ENCODE assay signal across 1 cellular context in the genomic region with DNA sequence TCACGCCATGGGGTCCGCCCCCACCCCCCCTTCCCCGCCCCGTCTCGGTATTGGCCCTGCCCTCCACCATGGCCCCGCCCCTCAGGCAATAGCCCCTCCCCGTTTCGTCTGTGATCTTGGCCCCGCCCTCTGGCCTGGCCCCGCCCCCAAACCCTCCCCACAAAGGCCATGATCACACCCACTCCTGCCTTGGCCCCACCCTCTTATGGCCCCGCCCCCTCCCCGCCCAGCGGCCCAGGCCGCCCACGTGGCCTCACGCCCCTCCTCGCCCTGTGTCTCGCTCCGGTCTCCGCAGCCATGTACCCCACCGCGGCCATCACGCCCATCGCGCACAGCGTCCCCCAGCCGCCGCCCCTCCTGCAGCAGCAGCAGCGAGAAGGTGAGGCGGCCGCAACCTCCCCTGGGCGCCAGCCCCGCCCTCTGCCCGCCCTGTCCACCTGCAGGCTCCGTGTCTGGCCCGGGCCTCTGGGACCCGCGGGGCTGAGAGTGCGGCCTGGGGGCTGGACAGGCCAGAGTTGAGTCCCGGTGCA.
TF ChIP-seq lines count a peak whose summit lies in the region.

No MANE protein-coding gene starts in this region.

TF ChIP-seq in HEK293, 187 proteins besides CTCF, POLR2A, EP300 and RAD21 (continued from another document and continues in another):
- TF ChIP-seq, protein P1, sequence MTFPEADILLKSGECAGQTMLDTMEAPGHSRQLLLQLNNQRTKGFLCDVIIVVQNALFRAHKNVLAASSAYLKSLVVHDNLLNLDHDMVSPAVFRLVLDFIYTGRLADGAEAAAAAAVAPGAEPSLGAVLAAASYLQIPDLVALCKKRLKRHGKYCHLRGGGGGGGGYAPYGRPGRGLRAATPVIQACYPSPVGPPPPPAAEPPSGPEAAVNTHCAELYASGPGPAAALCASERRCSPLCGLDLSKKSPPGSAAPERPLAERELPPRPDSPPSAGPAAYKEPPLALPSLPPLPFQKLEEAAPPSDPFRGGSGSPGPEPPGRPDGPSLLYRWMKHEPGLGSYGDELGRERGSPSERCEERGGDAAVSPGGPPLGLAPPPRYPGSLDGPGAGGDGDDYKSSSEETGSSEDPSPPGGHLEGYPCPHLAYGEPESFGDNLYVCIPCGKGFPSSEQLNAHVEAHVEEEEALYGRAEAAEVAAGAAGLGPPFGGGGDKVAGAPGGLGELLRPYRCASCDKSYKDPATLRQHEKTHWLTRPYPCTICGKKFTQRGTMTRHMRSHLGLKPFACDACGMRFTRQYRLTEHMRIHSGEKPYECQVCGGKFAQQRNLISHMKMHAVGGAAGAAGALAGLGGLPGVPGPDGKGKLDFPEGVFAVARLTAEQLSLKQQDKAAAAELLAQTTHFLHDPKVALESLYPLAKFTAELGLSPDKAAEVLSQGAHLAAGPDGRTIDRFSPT (tag by site-specific recombination; IDR thresholded peaks at IDR 0.05) = no peak
- TF ChIP-seq, protein P2, sequence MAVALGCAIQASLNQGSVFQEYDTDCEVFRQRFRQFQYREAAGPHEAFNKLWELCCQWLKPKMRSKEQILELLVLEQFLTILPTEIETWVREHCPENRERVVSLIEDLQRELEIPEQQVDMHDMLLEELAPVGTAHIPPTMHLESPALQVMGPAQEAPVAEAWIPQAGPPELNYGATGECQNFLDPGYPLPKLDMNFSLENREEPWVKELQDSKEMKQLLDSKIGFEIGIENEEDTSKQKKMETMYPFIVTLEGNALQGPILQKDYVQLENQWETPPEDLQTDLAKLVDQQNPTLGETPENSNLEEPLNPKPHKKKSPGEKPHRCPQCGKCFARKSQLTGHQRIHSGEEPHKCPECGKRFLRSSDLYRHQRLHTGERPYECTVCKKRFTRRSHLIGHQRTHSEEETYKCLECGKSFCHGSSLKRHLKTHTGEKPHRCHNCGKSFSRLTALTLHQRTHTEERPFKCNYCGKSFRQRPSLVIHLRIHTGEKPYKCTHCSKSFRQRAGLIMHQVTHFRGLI (tag by site-specific recombination; IDR thresholded peaks at IDR 0.05) = no peak
- TF ChIP-seq ZNF146 (tag by site-specific recombination; IDR thresholded peaks at IDR 0.05) = no peak
- no peak for TF ChIP-seq HOXA7 (CRISPR knock-in tag; IDR thresholded peaks at IDR 0.05; ENCODE audit: borderline replicate concordance)
- TF ChIP-seq ZNF776 (tag by site-specific recombination; IDR thresholded peaks at IDR 0.05; ENCODE audit: borderline replicate concordance) = no peak
- no peak for TF ChIP-seq SETDB1 (IDR thresholded peaks at IDR 0.05; ENCODE audit: insufficient read length, low read length)
- no peak for TF ChIP-seq ZNF624 (tag by site-specific recombination; IDR thresholded peaks at IDR 0.05)
- TF ChIP-seq, protein P3, sequence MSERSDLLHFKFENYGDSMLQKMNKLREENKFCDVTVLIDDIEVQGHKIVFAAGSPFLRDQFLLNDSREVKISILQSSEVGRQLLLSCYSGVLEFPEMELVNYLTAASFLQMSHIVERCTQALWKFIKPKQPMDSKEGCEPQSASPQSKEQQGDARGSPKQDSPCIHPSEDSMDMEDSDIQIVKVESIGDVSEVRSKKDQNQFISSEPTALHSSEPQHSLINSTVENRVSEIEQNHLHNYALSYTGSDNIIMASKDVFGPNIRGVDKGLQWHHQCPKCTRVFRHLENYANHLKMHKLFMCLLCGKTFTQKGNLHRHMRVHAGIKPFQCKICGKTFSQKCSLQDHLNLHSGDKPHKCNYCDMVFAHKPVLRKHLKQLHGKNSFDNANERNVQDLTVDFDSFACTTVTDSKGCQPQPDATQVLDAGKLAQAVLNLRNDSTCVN (tag by site-specific recombination; optimal IDR thresholded peaks at IDR 0.05) = peak; percentile 35
- no peak for TF ChIP-seq ZNF544 (tag by site-specific recombination; IDR thresholded peaks at IDR 0.05)
- TF ChIP-seq, protein P4, sequence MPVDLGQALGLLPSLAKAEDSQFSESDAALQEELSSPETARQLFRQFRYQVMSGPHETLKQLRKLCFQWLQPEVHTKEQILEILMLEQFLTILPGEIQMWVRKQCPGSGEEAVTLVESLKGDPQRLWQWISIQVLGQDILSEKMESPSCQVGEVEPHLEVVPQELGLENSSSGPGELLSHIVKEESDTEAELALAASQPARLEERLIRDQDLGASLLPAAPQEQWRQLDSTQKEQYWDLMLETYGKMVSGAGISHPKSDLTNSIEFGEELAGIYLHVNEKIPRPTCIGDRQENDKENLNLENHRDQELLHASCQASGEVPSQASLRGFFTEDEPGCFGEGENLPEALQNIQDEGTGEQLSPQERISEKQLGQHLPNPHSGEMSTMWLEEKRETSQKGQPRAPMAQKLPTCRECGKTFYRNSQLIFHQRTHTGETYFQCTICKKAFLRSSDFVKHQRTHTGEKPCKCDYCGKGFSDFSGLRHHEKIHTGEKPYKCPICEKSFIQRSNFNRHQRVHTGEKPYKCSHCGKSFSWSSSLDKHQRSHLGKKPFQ (tag by site-specific recombination; IDR thresholded peaks at IDR 0.05) = no peak
- no peak for TF ChIP-seq ZNF274 (IDR thresholded peaks at IDR 0.05; ENCODE audit: low read length)
- no peak for TF ChIP-seq ZNF274 (tag by site-specific recombination; IDR thresholded peaks at IDR 0.05; ENCODE audit: borderline replicate concordance)
- no peak for TF ChIP-seq ZNF76 (tag by site-specific recombination; IDR thresholded peaks at IDR 0.05; ENCODE audit: borderline replicate concordance, low read depth)
- no peak for TF ChIP-seq ZNF777 (tag by site-specific recombination; IDR thresholded peaks at IDR 0.05; ENCODE audit: borderline replicate concordance)
- no peak for TF ChIP-seq ZNF37A (tag by site-specific recombination; IDR thresholded peaks at IDR 0.05)
- TF ChIP-seq, protein P5, sequence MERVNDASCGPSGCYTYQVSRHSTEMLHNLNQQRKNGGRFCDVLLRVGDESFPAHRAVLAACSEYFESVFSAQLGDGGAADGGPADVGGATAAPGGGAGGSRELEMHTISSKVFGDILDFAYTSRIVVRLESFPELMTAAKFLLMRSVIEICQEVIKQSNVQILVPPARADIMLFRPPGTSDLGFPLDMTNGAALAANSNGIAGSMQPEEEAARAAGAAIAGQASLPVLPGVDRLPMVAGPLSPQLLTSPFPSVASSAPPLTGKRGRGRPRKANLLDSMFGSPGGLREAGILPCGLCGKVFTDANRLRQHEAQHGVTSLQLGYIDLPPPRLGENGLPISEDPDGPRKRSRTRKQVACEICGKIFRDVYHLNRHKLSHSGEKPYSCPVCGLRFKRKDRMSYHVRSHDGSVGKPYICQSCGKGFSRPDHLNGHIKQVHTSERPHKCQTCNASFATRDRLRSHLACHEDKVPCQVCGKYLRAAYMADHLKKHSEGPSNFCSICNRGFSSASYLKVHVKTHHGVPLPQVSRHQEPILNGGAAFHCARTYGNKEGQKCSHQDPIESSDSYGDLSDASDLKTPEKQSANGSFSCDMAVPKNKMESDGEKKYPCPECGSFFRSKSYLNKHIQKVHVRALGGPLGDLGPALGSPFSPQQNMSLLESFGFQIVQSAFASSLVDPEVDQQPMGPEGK (tag by site-specific recombination; IDR thresholded peaks at IDR 0.05) = peak; percentile 49; the same call in 1 of the 2 replicates
- TF ChIP-seq ZNF654 (tag by site-specific recombination; IDR thresholded peaks at IDR 0.05; ENCODE audit: low read depth) = no peak
- TF ChIP-seq ZNF626 (tag by site-specific recombination; IDR thresholded peaks at IDR 0.05) = no peak
- peak; percentile 74 for TF ChIP-seq ZFHX2 (tag by site-specific recombination; conservative IDR thresholded peaks at IDR 0.05)
- no peak for TF ChIP-seq ZNF155 (tag by site-specific recombination; IDR thresholded peaks at IDR 0.05)
- TF ChIP-seq YY1 (tag by site-specific recombination; IDR thresholded peaks at IDR 0.05) = peak; percentile 65; the same call in 1 of the 2 replicates
- no peak for TF ChIP-seq ZNF514 (tag by site-specific recombination; IDR thresholded peaks at IDR 0.05)
- peak; percentile 89 for TF ChIP-seq KLF1 (tag by site-specific recombination; IDR thresholded peaks at IDR 0.05)
- peak; percentile 10; the same call in 1 of the 2 replicates for TF ChIP-seq KLF8 (tag by site-specific recombination; IDR thresholded peaks at IDR 0.05)
- no peak for TF ChIP-seq ZNF548 (tag by site-specific recombination; IDR thresholded peaks at IDR 0.05)
- TF ChIP-seq, protein P6, sequence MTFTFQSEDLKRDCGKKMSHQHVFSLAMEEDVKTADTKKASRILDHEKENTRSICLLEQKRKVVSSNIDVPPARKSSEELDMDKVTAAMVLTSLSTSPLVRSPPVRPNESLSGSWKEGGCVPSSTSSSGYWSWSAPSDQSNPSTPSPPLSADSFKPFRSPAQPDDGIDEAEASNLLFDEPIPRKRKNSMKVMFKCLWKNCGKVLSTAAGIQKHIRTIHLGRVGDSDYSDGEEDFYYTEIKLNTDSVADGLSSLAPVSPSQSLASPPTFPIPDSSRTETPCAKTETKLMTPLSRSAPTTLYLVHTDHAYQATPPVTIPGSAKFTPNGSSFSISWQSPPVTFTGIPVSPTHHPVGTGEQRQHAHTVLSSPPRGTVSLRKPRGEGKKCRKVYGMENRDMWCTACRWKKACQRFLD (tag by site-specific recombination; IDR thresholded peaks at IDR 0.05) = no peak
- TF ChIP-seq KLF16 (tag by site-specific recombination; IDR thresholded peaks at IDR 0.05) = peak; percentile 24; the same call in 1 of the 2 replicates
- TF ChIP-seq ZNF473 (tag by site-specific recombination; IDR thresholded peaks at IDR 0.05) = no peak
- TF ChIP-seq ZSCAN30 (tag by site-specific recombination; IDR thresholded peaks at IDR 0.05) = no peak
- peak; percentile 52 for TF ChIP-seq SP2 (tag by site-specific recombination; IDR thresholded peaks at IDR 0.05)
- TF ChIP-seq, protein P7, sequence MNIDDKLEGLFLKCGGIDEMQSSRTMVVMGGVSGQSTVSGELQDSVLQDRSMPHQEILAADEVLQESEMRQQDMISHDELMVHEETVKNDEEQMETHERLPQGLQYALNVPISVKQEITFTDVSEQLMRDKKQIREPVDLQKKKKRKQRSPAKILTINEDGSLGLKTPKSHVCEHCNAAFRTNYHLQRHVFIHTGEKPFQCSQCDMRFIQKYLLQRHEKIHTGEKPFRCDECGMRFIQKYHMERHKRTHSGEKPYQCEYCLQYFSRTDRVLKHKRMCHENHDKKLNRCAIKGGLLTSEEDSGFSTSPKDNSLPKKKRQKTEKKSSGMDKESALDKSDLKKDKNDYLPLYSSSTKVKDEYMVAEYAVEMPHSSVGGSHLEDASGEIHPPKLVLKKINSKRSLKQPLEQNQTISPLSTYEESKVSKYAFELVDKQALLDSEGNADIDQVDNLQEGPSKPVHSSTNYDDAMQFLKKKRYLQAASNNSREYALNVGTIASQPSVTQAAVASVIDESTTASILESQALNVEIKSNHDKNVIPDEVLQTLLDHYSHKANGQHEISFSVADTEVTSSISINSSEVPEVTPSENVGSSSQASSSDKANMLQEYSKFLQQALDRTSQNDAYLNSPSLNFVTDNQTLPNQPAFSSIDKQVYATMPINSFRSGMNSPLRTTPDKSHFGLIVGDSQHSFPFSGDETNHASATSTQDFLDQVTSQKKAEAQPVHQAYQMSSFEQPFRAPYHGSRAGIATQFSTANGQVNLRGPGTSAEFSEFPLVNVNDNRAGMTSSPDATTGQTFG (tag by site-specific recombination; IDR thresholded peaks at IDR 0.05; ENCODE audit: borderline replicate concordance) = no peak
- no peak for TF ChIP-seq TCF7L2 (IDR thresholded peaks at IDR 0.05; ENCODE audit: borderline replicate concordance, low read depth, low read length)
- TF ChIP-seq, protein P8, sequence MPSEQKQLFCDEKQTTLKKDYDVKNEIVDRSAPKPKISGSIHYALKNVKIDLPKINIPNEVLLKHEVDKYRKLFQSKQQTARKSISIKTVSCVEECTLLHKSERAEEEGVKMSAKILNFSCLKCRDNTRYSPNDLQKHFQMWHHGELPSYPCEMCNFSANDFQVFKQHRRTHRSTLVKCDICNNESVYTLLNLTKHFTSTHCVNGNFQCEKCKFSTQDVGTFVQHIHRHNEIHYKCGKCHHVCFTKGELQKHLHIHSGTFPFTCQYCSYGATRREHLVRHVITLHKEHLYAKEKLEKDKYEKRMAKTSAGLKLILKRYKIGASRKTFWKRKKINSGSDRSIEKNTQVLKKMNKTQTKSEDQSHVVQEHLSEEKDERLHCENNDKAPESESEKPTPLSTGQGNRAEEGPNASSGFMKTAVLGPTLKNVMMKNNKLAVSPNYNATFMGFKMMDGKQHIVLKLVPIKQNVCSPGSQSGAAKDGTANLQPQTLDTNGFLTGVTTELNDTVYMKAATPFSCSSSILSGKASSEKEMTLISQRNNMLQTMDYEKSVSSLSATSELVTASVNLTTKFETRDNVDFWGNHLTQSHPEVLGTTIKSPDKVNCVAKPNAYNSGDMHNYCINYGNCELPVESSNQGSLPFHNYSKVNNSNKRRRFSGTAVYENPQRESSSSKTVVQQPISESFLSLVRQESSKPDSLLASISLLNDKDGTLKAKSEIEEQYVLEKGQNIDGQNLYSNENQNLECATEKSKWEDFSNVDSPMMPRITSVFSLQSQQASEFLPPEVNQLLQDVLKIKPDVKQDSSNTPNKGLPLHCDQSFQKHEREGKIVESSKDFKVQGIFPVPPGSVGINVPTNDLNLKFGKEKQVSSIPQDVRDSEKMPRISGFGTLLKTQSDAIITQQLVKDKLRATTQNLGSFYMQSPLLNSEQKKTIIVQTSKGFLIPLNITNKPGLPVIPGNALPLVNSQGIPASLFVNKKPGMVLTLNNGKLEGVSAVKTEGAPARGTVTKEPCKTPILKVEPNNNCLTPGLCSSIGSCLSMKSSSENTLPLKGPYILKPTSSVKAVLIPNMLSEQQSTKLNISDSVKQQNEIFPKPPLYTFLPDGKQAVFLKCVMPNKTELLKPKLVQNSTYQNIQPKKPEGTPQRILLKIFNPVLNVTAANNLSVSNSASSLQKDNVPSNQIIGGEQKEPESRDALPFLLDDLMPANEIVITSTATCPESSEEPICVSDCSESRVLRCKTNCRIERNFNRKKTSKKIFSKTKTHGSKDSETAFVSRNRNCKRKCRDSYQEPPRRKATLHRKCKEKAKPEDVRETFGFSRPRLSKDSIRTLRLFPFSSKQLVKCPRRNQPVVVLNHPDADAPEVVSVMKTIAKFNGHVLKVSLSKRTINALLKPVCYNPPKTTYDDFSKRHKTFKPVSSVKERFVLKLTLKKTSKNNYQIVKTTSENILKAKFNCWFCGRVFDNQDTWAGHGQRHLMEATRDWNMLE (tag by site-specific recombination; conservative IDR thresholded peaks at IDR 0.05; ENCODE audit: low read depth) = no peak
- TF ChIP-seq ZNF555 (tag by site-specific recombination; conservative IDR thresholded peaks at IDR 0.05) = no peak
- no peak for TF ChIP-seq ZNF239 (tag by site-specific recombination; IDR thresholded peaks at IDR 0.05)
- no peak for TF ChIP-seq ZNF174 (tag by site-specific recombination; IDR thresholded peaks at IDR 0.05)
- TF ChIP-seq ZNF140 (tag by site-specific recombination; IDR thresholded peaks at IDR 0.05) = no peak
- TF ChIP-seq ZNF169 (tag by site-specific recombination; IDR thresholded peaks at IDR 0.05) = no peak
- no peak for TF ChIP-seq ZNF175 (tag by site-specific recombination; IDR thresholded peaks at IDR 0.05)
- no peak for TF ChIP-seq ZNF350 (tag by site-specific recombination; IDR thresholded peaks at IDR 0.05)
